Comparison of ENCODE assay signal across 8 cellular contexts in genomic region chr5:50962934-50963646, GRCh38.
DNase-seq lines count a peak whose midpoint lies in the region; ATAC-seq and TF ChIP-seq lines count a peak whose summit lies in the region.

No MANE protein-coding gene starts in this region.

- no peak overlapping the region for H3K23ac ChIP-seq in mesendoderm (ENCODE audit: low read length)

- no peaks in the 10 kb centered on the region for H3K79me2 ChIP-seq in mesendoderm (ENCODE audit: control insufficient read depth, insufficient read depth, low read length)

- H3K9ac ChIP-seq in mesendoderm (ENCODE audit: low read length) = peak overlapping the region; percentile 54

- H2BK5ac ChIP-seq in mesendoderm (ENCODE audit: low read length) = no peak overlapping the region

- DNase-seq in CD14-positive monocyte (ENCODE audit: low spot score) = peak; percentile 50
- peak; percentile 96 for DNase-seq in NCI-H69 (lab: John Stamatoyannopoulos, UW)
- DNase-seq in activated CD4-positive, alpha-beta memory T cell treated with anti-CD3 and anti-CD28 coated beads, Interleukin-2, amount 10 ng/mL, durations not matched to agents 7 days and 5 days = peak; percentile 73
- peak; percentile 31 for DNase-seq in effector CD8-positive, alpha-beta T cell (lab: John Stamatoyannopoulos, UW)
- DNase-seq in mesendoderm = peak; percentile 85
- DNase-seq in stimulated activated CD8-positive, alpha-beta memory T cell treated with anti-CD3 and anti-CD28 coated beads, Interleukin-15, amount 100 ng/mL, for 24 hours (ENCODE audit: low read depth) = peak; percentile 46

- H3K4ac ChIP-seq in mesendoderm (ENCODE audit: low read depth, low read length) = no peak overlapping the region

- peak overlapping the region; percentile 15 for H3K4me3 ChIP-seq in mesendoderm (ENCODE audit: low read length)

- peak; percentile 77 for TF ChIP-seq CTCF in CD14-positive monocyte (IDR thresholded peaks at IDR 0.05)

- no CpG with 5 or more reads among the region's 38 CpGs for WGBS in mesendoderm (ENCODE audit: extremely low coverage, insufficient coverage, low lambda C conversion rate)

- intact Hi-C loops in CD14-positive monocyte (cut with micrococcal nuclease) = no loop called here

- peak overlapping the region in 1 of 7 donors; percentile 19 for H3K27ac Mint-ChIP-seq in CD14-positive monocyte
- H3K27ac Mint-ChIP-seq in activated CD4-positive, alpha-beta memory T cell treated with anti-CD3 and anti-CD28 coated beads, Interleukin-2, amount 10 ng/mL, durations not matched to agents 7 days and 5 days = no peak overlapping the region

- H3K36me3 Mint-ChIP-seq in CD14-positive monocyte = peaks cover 2 to 13% of the 10 kb centered on the region in 2 donors
- peaks cover 2% of the 10 kb centered on the region for H3K36me3 Mint-ChIP-seq in activated CD4-positive, alpha-beta memory T cell treated with anti-CD3 and anti-CD28 coated beads, Interleukin-2, amount 10 ng/mL, durations not matched to agents 7 days and 5 days (ENCODE audit: low read depth)

- H3K27ac ChIP-seq in mesendoderm (ENCODE audit: low read depth, low read length) = no peak overlapping the region

- H2BK120ac ChIP-seq in mesendoderm (ENCODE audit: low read depth, low read length) = no peak overlapping the region

- H3K4me2 ChIP-seq in mesendoderm (ENCODE audit: low read length) = peak overlapping the region; percentile 86

- no peaks in the 10 kb centered on the region for H3K36me3 ChIP-seq in mesendoderm (ENCODE audit: control insufficient read depth, insufficient read depth, low read length)

- peaks cover 4% of the 10 kb centered on the region for H3K4me1 ChIP-seq in mesendoderm (ENCODE audit: control insufficient read depth, low read depth, low read length)

- peak overlapping the region; percentile 69 for H3K56ac ChIP-seq in mesendoderm (ENCODE audit: low read length)

- no peak overlapping the region for H2AK5ac ChIP-seq in mesendoderm (ENCODE audit: low read length)

- peaks cover 17% of the 10 kb centered on the region for H3K27me3 ChIP-seq in mesendoderm (ENCODE audit: insufficient read depth, low read length, poor library complexity)

- H4K5ac ChIP-seq in mesendoderm (ENCODE audit: low read length) = no peak overlapping the region

- H3K18ac ChIP-seq in mesendoderm (ENCODE audit: low read length) = no peak overlapping the region

- peaks cover 40% of the 10 kb centered on the region for H3K4me1 Mint-ChIP-seq in CD14-positive monocyte
- peaks cover 35% of the 10 kb centered on the region for H3K4me1 Mint-ChIP-seq in activated CD4-positive, alpha-beta memory T cell treated with anti-CD3 and anti-CD28 coated beads, Interleukin-2, amount 10 ng/mL, durations not matched to agents 7 days and 5 days

- ATAC-seq in GM19351 (IDR thresholded peaks at IDR 0.05; ENCODE audit: unreplicated experiment) (peak; percentile 78), HG03460 (IDR thresholded peaks at IDR 0.05; ENCODE audit: unreplicated experiment) (peak; percentile 83)

- peaks cover 56 to 70% (median 58%) of the 10 kb centered on the region in 3 donors for H3K27me3 Mint-ChIP-seq in CD14-positive monocyte (ENCODE audit: low read depth in 3 of 3)
- peaks cover 50% of the 10 kb centered on the region for H3K27me3 Mint-ChIP-seq in activated CD4-positive, alpha-beta memory T cell treated with anti-CD3 and anti-CD28 coated beads, Interleukin-2, amount 10 ng/mL, durations not matched to agents 7 days and 5 days

- CTCF ChIA-PET in activated CD4-positive, alpha-beta memory T cell treated with anti-CD3 and anti-CD28 coated beads, Interleukin-2, amount 10 ng/mL, durations not matched to agents 7 days and 5 days (lab: Charles Lee) = interaction anchor here (0.8 to 1.7 kb wide), 10 partner anchors 9 to 1838 kb away, joined by 3 to 12 read pairs (median 4); partner anchors contain the start of gene ISL1

- POLR2A ChIA-PET in activated CD4-positive, alpha-beta memory T cell treated with anti-CD3 and anti-CD28 coated beads, Interleukin-2, amount 10 ng/mL, durations not matched to agents 7 days and 5 days (lab: Charles Lee) = no interaction called here

- no peak overlapping the region for H4K8ac ChIP-seq in mesendoderm (ENCODE audit: low read depth, low read length)

- H3K9me3 Mint-ChIP-seq in CD14-positive monocyte = peaks cover 0 to 32% (median 12%) of the 10 kb centered on the region in 7 donors
- no peaks in the 10 kb centered on the region for H3K9me3 Mint-ChIP-seq in activated CD4-positive, alpha-beta memory T cell treated with anti-CD3 and anti-CD28 coated beads, Interleukin-2, amount 10 ng/mL, durations not matched to agents 7 days and 5 days

- no peaks in the 10 kb centered on the region for H3K79me1 ChIP-seq in mesendoderm (ENCODE audit: low read length)

- no peak overlapping the region for H2BK15ac ChIP-seq in mesendoderm (replicated peaks; ENCODE audit: low read depth)

- peak overlapping the region; percentile 73 to 94 for H3K4me3 Mint-ChIP-seq in CD14-positive monocyte
- peak overlapping the region; percentile 60 for H3K4me3 Mint-ChIP-seq in activated CD4-positive, alpha-beta memory T cell treated with anti-CD3 and anti-CD28 coated beads, Interleukin-2, amount 10 ng/mL, durations not matched to agents 7 days and 5 days

Comparison
In these comparisons a context has a peak if more than half of its experiments do, and no peak if none do; other contexts are left out.
1. DNase-seq: peak in every context shown above with its lines; median percentile 96 in NCI-H69; 85 in mesendoderm; 73 in activated CD4-positive, alpha-beta memory T cell treated with anti-CD3 and anti-CD28 coated beads, Interleukin-2, amount 10 ng/mL, durations not matched to agents 7 days and 5 days; 50 in CD14-positive monocyte; 46 in stimulated activated CD8-positive, alpha-beta memory T cell treated with anti-CD3 and anti-CD28 coated beads, Interleukin-15, amount 100 ng/mL, for 24 hours; 31 in effector CD8-positive, alpha-beta T cell.